In genomic region chr18:29174891-29175290, GRCh38 we compare ENCODE assay signal across 22 cellular contexts.
"Had no signal": no experiment of that assay in that cellular context is flagged by ENCODE, and none has a peak within 500 bp of the region (broad histone marks: within the 10 kb centered on the region; RNA-seq: fewer than 3 reads in every experiment).

No MANE protein-coding gene starts in this region.

- H3K27ac ChIP-seq: spleen, tibial artery had no signal

- H3K4me3 Mint-ChIP-seq: activated CD4-positive, alpha-beta T cell treated with anti-CD3 and anti-CD28 coated beads, Interleukin-2, amount 10 ng/mL, durations not matched to agents 7 days and 5 days; activated CD8-positive, alpha-beta T cell treated with anti-CD3 and anti-CD28 coated beads, Interleukin-2, amount 10 ng/mL, durations not matched to agents 7 days and 5 days; activated naive CD8-positive, alpha-beta T cell treated with anti-CD3 and anti-CD28 coated beads, Interleukin-2, amount 10 ng/mL, durations not matched to agents 7 days and 5 days; activated T-cell treated with anti-CD3 and anti-CD28 coated beads, Interleukin-2, amount 50 U/mL, for 24 hours; dendritic cell treated with granulocyte-macrophage colony-stimulating factor and Interleukin-4, amounts not matched to agents 40 ng/mL and 50 ng/mL, for 4 days; effector memory CD8-positive, alpha-beta T cell; neural crest cell had no signal

- H3K36me3 ChIP-seq: breast epithelium, sigmoid colon, spleen, tibial artery, uterus had no signal

- H3K27ac Mint-ChIP-seq: activated CD4-positive, alpha-beta T cell treated with anti-CD3 and anti-CD28 coated beads, Interleukin-2, amount 10 ng/mL, durations not matched to agents 7 days and 5 days; activated CD8-positive, alpha-beta T cell treated with anti-CD3 and anti-CD28 coated beads, Interleukin-2, amount 10 ng/mL, durations not matched to agents 7 days and 5 days; activated naive CD8-positive, alpha-beta T cell treated with anti-CD3 and anti-CD28 coated beads, Interleukin-2, amount 10 ng/mL, durations not matched to agents 7 days and 5 days; activated T-cell treated with anti-CD3 and anti-CD28 coated beads, Interleukin-2, amount 50 U/mL, for 24 hours; activated T-helper 2 cell treated with anti-CD3 and anti-CD28 coated beads, Interferon-gamma antibody, Interleukin-2, Interleukin-4, amounts not matched to agents 10 μg/mL and 5 μg/mL and 100 μg/mL, durations not matched to agents 14 hours and 24 hours and 36 hours; dendritic cell treated with granulocyte-macrophage colony-stimulating factor and Interleukin-4, amounts not matched to agents 40 ng/mL and 50 ng/mL, for 4 days; effector memory CD8-positive, alpha-beta T cell had no signal

- DNase-seq: activated CD4-positive, alpha-beta T cell treated with anti-CD3 and anti-CD28 coated beads, Interleukin-2, amount 10 ng/mL, durations not matched to agents 7 days and 5 days; activated CD8-positive, alpha-beta T cell treated with anti-CD3 and anti-CD28 coated beads, Interleukin-2, amount 10 ng/mL, durations not matched to agents 7 days and 5 days; activated naive CD4-positive, alpha-beta T cell treated with Interleukin-2 at 50 U/mL for 16 hours; activated naive CD8-positive, alpha-beta T cell treated with anti-CD3 and anti-CD28 coated beads, Interleukin-2, amount 10 ng/mL, durations not matched to agents 7 days and 5 days; activated T-cell treated with anti-CD3 and anti-CD28 coated beads, Interleukin-2, amount 50 U/mL, for 24 hours; aorta; effector memory CD8-positive, alpha-beta T cell; foreskin melanocyte; midbrain; sigmoid colon; spleen; stimulated activated naive CD4-positive, alpha-beta T cell treated with Interleukin-2 at 50 U/mL for 16 hours; tibial artery; uterus had no signal

- FAIRE-seq: keratinocyte had no signal

- H3K4me1 Mint-ChIP-seq: activated CD4-positive, alpha-beta T cell treated with anti-CD3 and anti-CD28 coated beads, Interleukin-2, amount 10 ng/mL, durations not matched to agents 7 days and 5 days; activated naive CD8-positive, alpha-beta T cell treated with anti-CD3 and anti-CD28 coated beads, Interleukin-2, amount 10 ng/mL, durations not matched to agents 7 days and 5 days; neural crest cell had no signal

- H3K27me3 ChIP-seq: breast epithelium, sigmoid colon, spleen, tibial artery, uterus had no signal

- H3K4me1 ChIP-seq: breast epithelium, spleen, tibial artery, uterus had no signal

- H3K27me3 Mint-ChIP-seq: activated CD4-positive, alpha-beta T cell treated with anti-CD3 and anti-CD28 coated beads, Interleukin-2, amount 10 ng/mL, durations not matched to agents 7 days and 5 days; activated naive CD8-positive, alpha-beta T cell treated with anti-CD3 and anti-CD28 coated beads, Interleukin-2, amount 10 ng/mL, durations not matched to agents 7 days and 5 days; activated T-cell treated with anti-CD3 and anti-CD28 coated beads, Interleukin-2, amount 50 U/mL, for 24 hours; dendritic cell treated with granulocyte-macrophage colony-stimulating factor and Interleukin-4, amounts not matched to agents 40 ng/mL and 50 ng/mL, for 4 days; effector memory CD8-positive, alpha-beta T cell had no signal

- H3K36me3 Mint-ChIP-seq: activated naive CD8-positive, alpha-beta T cell treated with anti-CD3 and anti-CD28 coated beads, Interleukin-2, amount 10 ng/mL, durations not matched to agents 7 days and 5 days had no signal

- H3K4me3 ChIP-seq: breast epithelium, lung, sigmoid colon, spleen, tibial artery, uterus had no signal

- H3K9me3 Mint-ChIP-seq: activated CD4-positive, alpha-beta T cell treated with anti-CD3 and anti-CD28 coated beads, Interleukin-2, amount 10 ng/mL, durations not matched to agents 7 days and 5 days; neural crest cell had no signal

- H3K9me3 ChIP-seq: breast epithelium, sigmoid colon, spleen, tibial artery, uterus had no signal

- ATAC-seq: activated CD4-positive, CD25-positive, alpha-beta regulatory T cell treated with anti-CD3 and anti-CD28 coated beads, Interleukin-2, amount 50 U/mL, for 24 hours; activated CD8-positive, alpha-beta T cell treated with anti-CD3 and anti-CD28 coated beads, Interleukin-2, amount 10 ng/mL, durations not matched to agents 7 days and 5 days; effector memory CD8-positive, alpha-beta T cell; left lobe of liver had no signal
